In the genomic region with DNA sequence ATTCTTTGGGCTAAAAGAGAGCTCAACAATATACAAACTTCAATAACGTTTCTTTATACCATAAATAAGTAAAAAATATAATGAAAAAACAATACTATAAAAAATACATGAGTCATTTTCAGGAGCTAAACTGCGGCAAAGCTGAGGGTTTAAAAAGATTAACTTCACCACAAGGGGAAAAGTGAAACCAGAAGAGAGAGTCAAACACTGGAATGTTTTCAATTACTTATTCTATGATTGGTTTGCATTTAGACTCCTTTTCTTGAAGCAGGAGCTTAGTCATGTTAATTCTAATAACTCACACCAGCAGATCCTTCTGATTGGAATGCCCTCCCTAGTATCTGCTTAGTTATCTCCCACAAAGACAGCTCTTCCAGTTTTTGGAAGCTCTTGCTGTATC, we compare ENCODE assay signal across 12 cellular contexts.
DNase-seq lines count a peak whose midpoint lies in the region; ATAC-seq and TF ChIP-seq lines count a peak whose summit lies in the region.
"Had no signal": no experiment of that assay in that cellular context is flagged by ENCODE, and none has a peak within 500 bp of the region (broad histone marks: within the 10 kb centered on the region; RNA-seq: fewer than 3 reads in every experiment).

No MANE protein-coding gene starts in this region.

- peaks cover 3% of the 10 kb centered on the region for H3K9me3 Mint-ChIP-seq in type B pancreatic cell
- H3K9me3 Mint-ChIP-seq: stimulated activated naive CD8-positive, alpha-beta T cell treated with anti-CD3 and anti-CD28 coated beads, Interleukin-15, Interleukin-2, amounts not matched to agents 100 ng/mL and 50 ng/mL, for 24 hours had no signal

- WGBS in IMR-90 (ENCODE audit: extremely low coverage in 2 of 2, insufficient read length in 1 of 2), 2 experiments: no CpG with 5 or more reads among the region's 2 CpGs

- no peaks in the 10 kb centered on the region; the same call in 1 of the 2 replicates for H3K9me1 ChIP-seq in IMR-90 (ENCODE audit: insufficient read depth, low read length)

- H3K9me3 ChIP-seq in IMR-90 (ENCODE audit: control insufficient read depth, insufficient read depth, low read length): no peaks in the 10 kb centered on the region

- BruUV-seq in IMR-90 (replicated peaks; lab: Mats Ljungman, UMichigan): no TSS peak

- H4K91ac ChIP-seq in IMR-90 (ENCODE audit: insufficient read depth, low read depth, low read length): no peak overlapping the region

- POLR2A ChIA-PET in IMR-90 (lab: Charles Lee; ENCODE audit: unreplicated experiment): no interaction called here

- H3K4me1 Mint-ChIP-seq in type B pancreatic cell (ENCODE audit: unreplicated experiment): no peaks in the 10 kb centered on the region
- H3K4me1 Mint-ChIP-seq: CD4-positive, CD25-positive, alpha-beta regulatory T cell had no signal

- DNase-seq in AG08395 (ENCODE audit: low spot score) (peak; percentile 88), IMR-90 (peak; percentile 90), brain microvascular endothelial cell (peak; percentile 38), kidney glomerular epithelial cell (lab: John Stamatoyannopoulos, UW) (peak; percentile 68), NCI-H2029 (lab: John Stamatoyannopoulos, UW) (no peak), NCI-H82 (lab: John Stamatoyannopoulos, UW) (no peak), type B pancreatic cell (ENCODE audit: extremely low spot score, unreplicated experiment) (no peak)
- DNase-seq: CD4-positive, CD25-positive, alpha-beta regulatory T cell; hypothalamus; NCI-H2227 treated with DMSO at 0.1 percent for 48 hours had no signal

- peak overlapping the region; percentile 71 for H2BK5ac ChIP-seq in IMR-90 (ENCODE audit: low read depth, low read length, poor library complexity, severe bottlenecking)

- peak overlapping the region; percentile 57; the same call in 1 of the 2 replicates for H3K18ac ChIP-seq in IMR-90 (ENCODE audit: low read depth, low read length)

- dilution Hi-C loops in IMR-90 (cut with HindIII; ENCODE audit: low sequenced_read_pairs, unreplicated experiment): no loop called here

- H2BK20ac ChIP-seq in IMR-90 (ENCODE audit: low read depth, low read length): peak overlapping the region; percentile 57; the same call in 1 of the 2 replicates

- H2AK9ac ChIP-seq in IMR-90 (replicated peaks; ENCODE audit: low read depth, low read length, poor library complexity): no peak overlapping the region

- peaks cover 7% of the 10 kb centered on the region for H3K4me1 ChIP-seq in IMR-90 (ENCODE audit: control insufficient read depth, insufficient read depth, low read length)

- 0 out of 2 replicates have a peak, but pooled peaks have one; percentile 4 for TF ChIP-seq RAD21 in IMR-90 (IDR thresholded peaks at IDR 0.05; ENCODE audit: low read length)

- H2BK120ac ChIP-seq in IMR-90 (ENCODE audit: low read depth, low read length): peak overlapping the region; percentile 51; the same call in 1 of the 2 replicates

- intact Hi-C loops in IMR-90 (cut with micrococcal nuclease): loop anchor here (5.0 kb wide), 1 partner anchor 325 kb away; no protein-coding TSS in a partner anchor

- H3K14ac ChIP-seq in IMR-90 (replicated peaks; ENCODE audit: low read depth, low read length): 0 out of 2 replicates have a peak overlapping the region, but pooled peaks have one; percentile 10

- H2AK5ac ChIP-seq in IMR-90 (ENCODE audit: low read depth, low read length): no peak overlapping the region

- CTCF ChIA-PET in IMR-90 (lab: Yijun Ruan, JAX): interaction anchor here (0.9 kb wide), 1 partner anchor 664 kb away, joined by 3 read pairs; no protein-coding TSS in a partner anchor

- no peak overlapping the region for H3K4me3 ChIP-seq in IMR-90 (ENCODE audit: insufficient read depth, low read depth, low read length)
- H3K4me3 ChIP-seq in brain microvascular endothelial cell (ENCODE audit: low read depth, low read length): no peak overlapping the region

- no peaks in the 10 kb centered on the region for H3K79me1 ChIP-seq in IMR-90 (ENCODE audit: low read depth in 1 of 2, low read length in 2 of 2)

- ATAC-seq in IMR-90 (ENCODE audit: low read depth) (peak; percentile 88), GM19467 (IDR thresholded peaks at IDR 0.05; ENCODE audit: unreplicated experiment) (no peak)

- no peak overlapping the region; the same call in 1 of the 2 replicates for H3K23ac ChIP-seq in IMR-90 (ENCODE audit: low read depth, low read length)

- H3K36me3 Mint-ChIP-seq in type B pancreatic cell: no peaks in the 10 kb centered on the region
- H3K36me3 Mint-ChIP-seq: CD4-positive, CD25-positive, alpha-beta regulatory T cell had no signal

- no peaks in the 10 kb centered on the region for H3K27me3 Mint-ChIP-seq in type B pancreatic cell

- 0 out of 4 replicates have a peak overlapping the region, but pooled peaks of 1 of the 2 experiments have one; percentile 36 for H4K8ac ChIP-seq in IMR-90 (ENCODE audit: low read depth in 2 of 2, low read length in 2 of 2)

- no peaks in the 10 kb centered on the region for H3K27me3 ChIP-seq in IMR-90 (ENCODE audit: control insufficient read depth, insufficient read depth, low read length)
- no peaks in the 10 kb centered on the region for H3K27me3 ChIP-seq in brain microvascular endothelial cell (replicated peaks)

- H2AFZ ChIP-seq in IMR-90 (replicated peaks; ENCODE audit: low read length, poor library complexity): no peak overlapping the region

- peak; percentile 21; the same call in 1 of the 2 replicates for TF ChIP-seq CTCF in IMR-90 (conservative IDR thresholded peaks at IDR 0.05; ENCODE audit: low read depth, low read length)
- no peak for TF ChIP-seq CTCF in brain microvascular endothelial cell (IDR thresholded peaks at IDR 0.05; ENCODE audit: low read depth, low read length, missing control alignments)
- no peak for TF ChIP-seq CTCF in type B pancreatic cell (conservative IDR thresholded peaks at IDR 0.05)

- no peak overlapping the region for H3K9ac ChIP-seq in IMR-90 (ENCODE audit: low read depth, low read length)

- no peak overlapping the region for H3K4me3 Mint-ChIP-seq in type B pancreatic cell
- H3K4me3 Mint-ChIP-seq: CD4-positive, CD25-positive, alpha-beta regulatory T cell; stimulated activated naive CD8-positive, alpha-beta T cell treated with anti-CD3 and anti-CD28 coated beads, Interleukin-15, Interleukin-2, amounts not matched to agents 100 ng/mL and 50 ng/mL, for 24 hours had no signal

- no peak overlapping the region for H2BK15ac ChIP-seq in IMR-90 (ENCODE audit: low read depth, low read length)

- peak overlapping the region; percentile 38; the same call in 1 of the 2 replicates for H3K4me2 ChIP-seq in IMR-90 (ENCODE audit: low read depth, low read length)

- H3K56ac ChIP-seq in IMR-90 (ENCODE audit: extremely low read depth, insufficient read depth, low read length): no peak overlapping the region

- H3K36me3 ChIP-seq in IMR-90 (ENCODE audit: control insufficient read depth, insufficient read depth, low read length): no peaks in the 10 kb centered on the region
- no peaks in the 10 kb centered on the region for H3K36me3 ChIP-seq in brain microvascular endothelial cell (replicated peaks)

- peak overlapping the region; percentile 52; the same call in 1 of the 2 replicates for H3K4ac ChIP-seq in IMR-90 (ENCODE audit: low read depth, low read length)

- no peak for TF ChIP-seq POLR2A in IMR-90 (IDR thresholded peaks at IDR 0.05; ENCODE audit: low read depth, low read length)

- no peak overlapping the region; the same call in 1 of the 2 replicates for H4K5ac ChIP-seq in IMR-90 (ENCODE audit: low read depth, low read length)

- H3K27ac ChIP-seq in IMR-90 (ENCODE audit: insufficient read depth, low read length) (no peak overlapping the region), brain microvascular endothelial cell (no peak overlapping the region)

- in situ Hi-C loops in IMR-90 (cut with MboI; ENCODE audit: low sequenced_read_pairs) (no loop called here), brain microvascular endothelial cell (cut with HindIII; ENCODE audit: low pct_ligation_motif_present, low sequenced_read_pairs) (no loop called here)

- no peaks in the 10 kb centered on the region for H4K20me1 ChIP-seq in IMR-90 (ENCODE audit: insufficient read depth, low read length)

- H3K27ac Mint-ChIP-seq in type B pancreatic cell: no peak overlapping the region
- H3K27ac Mint-ChIP-seq: CD4-positive, CD25-positive, alpha-beta regulatory T cell; stimulated activated naive CD8-positive, alpha-beta T cell treated with anti-CD3 and anti-CD28 coated beads, Interleukin-15, Interleukin-2, amounts not matched to agents 100 ng/mL and 50 ng/mL, for 24 hours had no signal

TF ChIP-seq in IMR-90, 13 proteins besides CTCF, POLR2A, EP300 and RAD21 (continues in another document):
- TF ChIP-seq MAFK (IDR thresholded peaks at IDR 0.05; ENCODE audit: low read depth, low read length) (no peak), CHD1 (IDR thresholded peaks at IDR 0.05; ENCODE audit: low read depth, low read length) (no peak), SMC3 (IDR thresholded peaks at IDR 0.05; ENCODE audit: low read depth, low read length) (no peak), CEBPB (IDR thresholded peaks at IDR 0.05; ENCODE audit: low read depth, low read length) (no peak), MAZ (IDR thresholded peaks at IDR 0.05; ENCODE audit: borderline replicate concordance, low read depth, low read length) (no peak), FOS (IDR thresholded peaks at IDR 0.05; ENCODE audit: low read depth, low read length) (peak; percentile 10; the same call in 1 of the 2 replicates), BHLHE40 (IDR thresholded peaks at IDR 0.05; ENCODE audit: low read depth, low read length) (no peak), MXI1 (IDR thresholded peaks at IDR 0.05; ENCODE audit: borderline replicate concordance, low read depth, low read length) (no peak), NFE2L2 (IDR thresholded peaks at IDR 0.05; ENCODE audit: low read depth, low read length) (0 out of 2 replicates have a peak, but pooled peaks have one; percentile 3)
- TF ChIP-seq, protein P1, sequence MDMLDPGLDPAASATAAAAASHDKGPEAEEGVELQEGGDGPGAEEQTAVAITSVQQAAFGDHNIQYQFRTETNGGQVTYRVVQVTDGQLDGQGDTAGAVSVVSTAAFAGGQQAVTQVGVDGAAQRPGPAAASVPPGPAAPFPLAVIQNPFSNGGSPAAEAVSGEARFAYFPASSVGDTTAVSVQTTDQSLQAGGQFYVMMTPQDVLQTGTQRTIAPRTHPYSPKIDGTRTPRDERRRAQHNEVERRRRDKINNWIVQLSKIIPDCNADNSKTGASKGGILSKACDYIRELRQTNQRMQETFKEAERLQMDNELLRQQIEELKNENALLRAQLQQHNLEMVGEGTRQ (IDR thresholded peaks at IDR 0.05; ENCODE audit: low read depth, low read length): no peak
- TF ChIP-seq, protein P2, sequence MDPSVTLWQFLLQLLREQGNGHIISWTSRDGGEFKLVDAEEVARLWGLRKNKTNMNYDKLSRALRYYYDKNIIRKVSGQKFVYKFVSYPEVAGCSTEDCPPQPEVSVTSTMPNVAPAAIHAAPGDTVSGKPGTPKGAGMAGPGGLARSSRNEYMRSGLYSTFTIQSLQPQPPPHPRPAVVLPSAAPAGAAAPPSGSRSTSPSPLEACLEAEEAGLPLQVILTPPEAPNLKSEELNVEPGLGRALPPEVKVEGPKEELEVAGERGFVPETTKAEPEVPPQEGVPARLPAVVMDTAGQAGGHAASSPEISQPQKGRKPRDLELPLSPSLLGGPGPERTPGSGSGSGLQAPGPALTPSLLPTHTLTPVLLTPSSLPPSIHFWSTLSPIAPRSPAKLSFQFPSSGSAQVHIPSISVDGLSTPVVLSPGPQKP (IDR thresholded peaks at IDR 0.05; ENCODE audit: borderline replicate concordance, low read depth, low read length): no peak

Comparison
In these comparisons a context has a peak if more than half of its experiments do, and no peak if none do; other contexts are left out.
1. DNase-seq: peak in AG08395 (single experiment), IMR-90 (single experiment), brain microvascular endothelial cell (single experiment) and kidney glomerular epithelial cell (single experiment); none in NCI-H2029 (single experiment), NCI-H82 (single experiment) and type B pancreatic cell (single experiment).